In the genomic region with DNA sequence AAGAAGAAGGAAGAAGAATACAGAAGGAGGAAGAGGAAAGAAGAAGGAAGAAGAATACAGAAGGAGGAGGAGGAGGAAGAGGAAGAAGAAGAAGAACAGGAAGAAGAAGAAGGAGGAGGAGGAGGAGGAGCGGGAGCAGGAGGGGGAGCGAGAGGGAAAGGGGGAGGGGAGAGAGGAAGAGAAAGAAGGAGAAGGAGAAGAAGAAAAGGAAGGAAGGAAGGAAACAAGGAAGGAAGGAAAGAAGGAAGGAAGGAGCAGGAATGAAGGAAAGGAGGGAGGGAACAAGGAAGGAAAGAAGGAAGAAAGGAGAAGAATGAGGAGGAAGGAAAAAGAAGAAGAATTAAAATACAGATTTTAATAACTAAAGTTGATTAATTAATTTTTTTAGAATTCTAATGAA, we compare ENCODE assay signal across 11 cellular contexts.
"Had no signal": no experiment of that assay in that cellular context is flagged by ENCODE, and none has a peak within 500 bp of the region (broad histone marks: within the 10 kb centered on the region; RNA-seq: fewer than 3 reads in every experiment).

No MANE protein-coding gene starts in this region.

- ATAC-seq: GM23338, HCT116 had no signal

- H3K9ac ChIP-seq: GM23248 had no signal

- H3K4me3 ChIP-seq: GM23248, GM23338, HAP-1 had no signal

- DNase-seq: GM23248, GOT3, H7, H9, HCEC 1CT, HFFc6 had no signal

- H3K36me3 ChIP-seq: HAP-1 had no signal

- H3K27ac ChIP-seq: GM23248 had no signal

- H3K4me2 ChIP-seq: GM23338 had no signal

- FAIRE-seq: H1, H54 had no signal

- H2AFZ ChIP-seq: GM23248, GM23338 had no signal
